Comparison of ENCODE assay signal across 10 cellular contexts in genomic region chr7:69772699-69773436, GRCh38.
"Had no signal": no experiment of that assay in that cellular context is flagged by ENCODE, and none has a peak within 500 bp of the region (broad histone marks: within the 10 kb centered on the region; RNA-seq: fewer than 3 reads in every experiment).

No MANE protein-coding gene starts in this region.

- DNase-seq: activated CD4-positive, alpha-beta T cell treated with anti-CD3 and anti-CD28 coated beads, Interleukin-2, amount 50 U/mL, for 48 hours; activated naive CD4-positive, alpha-beta T cell treated with anti-CD3 and anti-CD28 coated beads, Interleukin-2, amount 10 ng/mL, durations not matched to agents 7 days and 5 days; activated T-cell treated with anti-CD3 and anti-CD28 coated beads, Interleukin-2, amount 50 U/mL, for 1 hour; naive B cell; pancreas; T1000; tibial artery had no signal

- FAIRE-seq: pancreas had no signal

- H3K36me3 ChIP-seq: pancreas, tibial artery, vagina had no signal

- H3K27me3 ChIP-seq: pancreas, tibial artery, vagina had no signal

- H3K27ac ChIP-seq: pancreas, tibial artery, vagina, VCaP had no signal

- H3K9me3 ChIP-seq: pancreas, tibial artery, vagina had no signal

- H3K4me1 ChIP-seq: tibial artery had no signal

- ATAC-seq: left lobe of liver had no signal

- H3K4me3 ChIP-seq: pancreas, tibial artery, vagina had no signal
